In genomic region chr1:12479311-12479710, GRCh38 we compare ENCODE assay signal across 10 cellular contexts.
DNase-seq lines count a peak whose midpoint lies in the region; ATAC-seq and TF ChIP-seq lines count a peak whose summit lies in the region.
"Had no signal": no experiment of that assay in that cellular context is flagged by ENCODE, and none has a peak within 500 bp of the region (broad histone marks: within the 10 kb centered on the region; RNA-seq: fewer than 3 reads in every experiment).

No MANE protein-coding gene starts in this region.

- no peaks in the 10 kb centered on the region for H3F3A ChIP-seq in neural progenitor cell (ENCODE audit: low read depth)

- no peaks in the 10 kb centered on the region for H4K20me1 ChIP-seq in neural progenitor cell (ENCODE audit: low read depth)

- intact Hi-C loops in right cardiac atrium (cut with DNase I) (loop anchor here in 2 of 4 donors (10.0 kb wide), 2 partner anchors 135 to 145 kb away; partner anchors contain the start of gene DHRS3 (in 1 of the 2)), cardiac septum (cut with DNase I) (loop anchor here (5.0 kb wide), 1 partner anchor 113 kb away; no protein-coding TSS in a partner anchor), body of pancreas (cut with DNase I) (no loop called here)

- H3K9me3 ChIP-seq in right cardiac atrium (ENCODE audit: control insufficient read depth, low read length) (no peaks in the 10 kb centered on the region), neural progenitor cell (ENCODE audit: low read depth) (no peaks in the 10 kb centered on the region), body of pancreas (no peaks in the 10 kb centered on the region)

- H3K4me1 Mint-ChIP-seq in neural progenitor cell: peaks cover 18% of the 10 kb centered on the region

- H3K4me2 ChIP-seq in neural progenitor cell: no peak overlapping the region

- no peak for TF ChIP-seq POLR2A in body of pancreas (IDR thresholded peaks at IDR 0.05)

- H3K9me3 Mint-ChIP-seq in neural progenitor cell: no peaks in the 10 kb centered on the region

- no peaks in the 10 kb centered on the region for H3K36me3 Mint-ChIP-seq in neural progenitor cell

- H3K27me3 ChIP-seq in right cardiac atrium (ENCODE audit: control insufficient read depth, insufficient read depth) (no peaks in the 10 kb centered on the region), neural progenitor cell (no peaks in the 10 kb centered on the region), body of pancreas (no peaks in the 10 kb centered on the region)

- TF ChIP-seq CTCF in coronary artery (IDR thresholded peaks at IDR 0.05): no peak
- TF ChIP-seq CTCF in neural progenitor cell (IDR thresholded peaks at IDR 0.05): no peak
- no peak for TF ChIP-seq CTCF in body of pancreas (IDR thresholded peaks at IDR 0.05)

- H2AFZ ChIP-seq in neural progenitor cell (replicated peaks): no peak overlapping the region

- ATAC-seq in right cardiac atrium (no peak), body of pancreas (no peak), GM18868 (IDR thresholded peaks at IDR 0.05; ENCODE audit: unreplicated experiment) (no peak), GM18519 (IDR thresholded peaks at IDR 0.05; ENCODE audit: low FRiP score, unreplicated experiment) (no peak)

- no peaks in the 10 kb centered on the region for H3K79me2 ChIP-seq in neural progenitor cell (ENCODE audit: low read depth)

- H3K27ac Mint-ChIP-seq in neural progenitor cell: peak overlapping the region; percentile 57

- no peak for DNase-seq in right cardiac atrium
- no peak for DNase-seq in cardiac septum (ENCODE audit: low spot score)
- no peak for DNase-seq in coronary artery (ENCODE audit: low spot score)
- DNase-seq in neural progenitor cell (ENCODE audit: low spot score): no peak
- DNase-seq in body of pancreas: no peak
- no peak for DNase-seq in NCI-H1092 (lab: John Stamatoyannopoulos, UW)
- DNase-seq: NCI-H1436 treated with DMSO at 0.1 percent for 48 hours, SW 1271 had no signal

- H3K27ac ChIP-seq in right cardiac atrium (ENCODE audit: low read length) (peak overlapping the region; percentile 90), coronary artery (peak overlapping the region; percentile 65 to 85), neural progenitor cell (no peak overlapping the region), body of pancreas (peak overlapping the region in 2 of 4 donors; percentile 78 to 79)

- H3K4me3 Mint-ChIP-seq in neural progenitor cell: no peak overlapping the region

- H3K4me1 ChIP-seq in right cardiac atrium (ENCODE audit: control insufficient read depth, insufficient read depth, low read length): peaks cover 42% of the 10 kb centered on the region
- peaks cover 15% of the 10 kb centered on the region for H3K4me1 ChIP-seq in neural progenitor cell
- peaks cover 76% of the 10 kb centered on the region for H3K4me1 ChIP-seq in body of pancreas

- no peak overlapping the region for H3K4me3 ChIP-seq in right cardiac atrium (ENCODE audit: low read length)
- H3K4me3 ChIP-seq in coronary artery: no peak overlapping the region
- no peak overlapping the region for H3K4me3 ChIP-seq in neural progenitor cell
- H3K4me3 ChIP-seq in body of pancreas: no peak overlapping the region

- no peak overlapping the region for H3K9ac ChIP-seq in neural progenitor cell

- peaks cover 6% of the 10 kb centered on the region for H3K27me3 Mint-ChIP-seq in neural progenitor cell (ENCODE audit: insufficient read depth, low read depth)

- WGBS in right cardiac atrium: 77% methylated on average over 6 of the region's 6 CpGs
- WGBS in body of pancreas, 2 donors: 88 to 90% methylated on average over 6 of the region's 6 CpGs

- no peaks in the 10 kb centered on the region for H3K36me3 ChIP-seq in neural progenitor cell
- H3K36me3 ChIP-seq in body of pancreas (replicated peaks in 1 of 2; ENCODE audit: insufficient read depth in 1 of 2, low read depth in 2 of 2): no peaks in the 10 kb centered on the region
